7 cellular contexts compared by ENCODE assay signal in the genomic region with DNA sequence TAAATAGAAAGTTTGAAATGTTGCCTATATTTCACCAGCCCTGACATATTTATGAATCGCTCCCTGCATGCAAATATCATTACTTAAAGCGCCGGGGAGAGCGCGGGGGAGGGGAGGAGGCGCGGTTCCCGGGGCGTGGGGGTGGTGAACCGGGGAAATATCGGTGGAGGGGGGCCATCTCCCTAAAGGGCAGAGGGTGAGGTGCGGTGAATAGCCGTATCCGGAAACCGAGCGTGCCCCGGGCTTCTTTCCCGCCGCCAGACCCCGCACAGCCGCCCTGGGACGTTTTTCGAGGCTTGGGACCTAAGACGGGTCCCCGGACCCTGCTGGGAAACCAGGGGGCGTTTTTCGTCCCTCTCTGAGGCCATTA. TPM values are rescaled to one million over a fixed set of nuclear protein-coding genes. Genes with fewer than 3 reads are reported as not detected.
DNase-seq lines count a peak whose midpoint lies in the region; ATAC-seq and TF ChIP-seq lines count a peak whose summit lies in the region.

No MANE protein-coding gene starts in this region.

- H3K4me3 ChIP-seq in HCT116 (replicated peaks in 1 of 2; ENCODE audit: low read depth in 1 of 2, low read length in 2 of 2): peak overlapping the region; percentile 76 to 79
- peak overlapping the region; percentile 5; the same call in 1 of the 2 replicates for H3K4me3 ChIP-seq in iPS DF 6.9 (ENCODE audit: low read length)
- H3K4me3 ChIP-seq in spleen: peak overlapping the region; percentile 29 to 80 (median 64)

- TF ChIP-seq CTCF in HCT116 (IDR thresholded peaks at IDR 0.05 in 2 of 3, conservative IDR thresholded peaks at IDR 0.05 in 1 of 3; ENCODE audit: borderline replicate concordance in 1 of 3, insufficient read depth in 1 of 3, low read depth in 2 of 3, low read length in 2 of 3): no peak
- no peak for TF ChIP-seq CTCF in activated B cell treated with CpG ODN at 0.5 μM for 24 hours (IDR thresholded peaks at IDR 0.05)
- TF ChIP-seq CTCF in spleen (IDR thresholded peaks at IDR 0.05 in 8 of 11, conservative IDR thresholded peaks at IDR 0.05 in 3 of 11): no peak

- H3K9me3 ChIP-seq in HCT116 (ENCODE audit: control insufficient read depth in 1 of 2, insufficient read depth in 1 of 2, low read depth in 1 of 2, low read length in 2 of 2) (no peaks in the 10 kb centered on the region), iPS DF 6.9 (ENCODE audit: control insufficient read depth, insufficient read depth, low read length) (no peaks in the 10 kb centered on the region), spleen (no peaks in the 10 kb centered on the region)

- H3K27me3 Mint-ChIP-seq in activated B cell treated with CpG ODN at 0.5 μM for 24 hours: peaks cover 60% of the 10 kb centered on the region

- BruUV-seq in HCT116 (replicated peaks; lab: Mats Ljungman, UMichigan): no TSS peak

- intact Hi-C loops in HCT116 (cut with micrococcal nuclease) (no loop called here), activated B cell treated with CpG ODN at 0.5 μM for 24 hours (cut with micrococcal nuclease) (no loop called here), spleen (cut with DNase I; ENCODE audit: low total_unique reads) (loop anchor here (10.0 kb wide), 2 partner anchors 896 to 1576 kb away; no protein-coding TSS in a partner anchor)

- POLR2A ChIA-PET in HCT116 (lab: Charles Lee) (no interaction called here), activated B cell treated with CpG ODN at 0.5 μM for 24 hours (lab: Charles Lee) (no interaction called here)

- peaks cover 28% of the 10 kb centered on the region for H3K4me1 Mint-ChIP-seq in activated B cell treated with CpG ODN at 0.5 μM for 24 hours

- H3K79me2 ChIP-seq in HCT116 (ENCODE audit: insufficient read depth, low read length): peaks cover 12% of the 10 kb centered on the region; the same call in 1 of the 2 replicates

- DNase-seq in HCT116 (ENCODE audit: low read depth, low spot score): no peak
- no peak for DNase-seq in activated B cell treated with CpG ODN at 0.5 μM for 24 hours
- no peak for DNase-seq in iPS DF 6.9 (ENCODE audit: low read depth, low spot score)
- DNase-seq in spleen: no peak
- no peak for DNase-seq in HuH-7 (ENCODE audit: low spot score)
- DNase-seq in NCI-H1105 treated with DMSO at 0.1 percent for 48 hours (lab: John Stamatoyannopoulos, UW): no peak

- H2AFZ ChIP-seq in HCT116 (ENCODE audit: low read depth, low read length, poor library complexity, severe bottlenecking): no peak overlapping the region

- H3K27me3 ChIP-seq in HCT116 (ENCODE audit: insufficient read depth, low read length) (no peaks in the 10 kb centered on the region), iPS DF 6.9 (ENCODE audit: control insufficient read depth, insufficient read depth, low read length) (peaks cover 85% of the 10 kb centered on the region), spleen (replicated peaks in 1 of 7) (peaks cover 0 to 79% (median 56%) of the 10 kb centered on the region in 7 donors)

- peak overlapping the region; percentile 94; the same call in 1 of the 2 replicates for H3K27ac ChIP-seq in HCT116 (ENCODE audit: low read depth, low read length)
- no peak overlapping the region for H3K27ac ChIP-seq in iPS DF 6.9 (ENCODE audit: low read length)
- peak overlapping the region in 7 of 8 donors; percentile 75 to 83 (median 80) for H3K27ac ChIP-seq in spleen

- peaks cover 18 to 44% of the 10 kb centered on the region in 2 experiments; a peak in 3 of 4 replicates for H3K4me1 ChIP-seq in HCT116 (ENCODE audit: control insufficient read depth in 1 of 2, insufficient read depth in 2 of 2, low read length in 2 of 2)
- H3K4me1 ChIP-seq in iPS DF 6.9 (ENCODE audit: control insufficient read depth, insufficient read depth, low read length): peaks cover 14% of the 10 kb centered on the region
- H3K4me1 ChIP-seq in spleen: peaks cover 12 to 58% (median 44%) of the 10 kb centered on the region in 6 donors

- H3K4me2 ChIP-seq in HCT116 (ENCODE audit: low read length): peak overlapping the region; percentile 91

- no peak overlapping the region for H3K27ac Mint-ChIP-seq in activated B cell treated with CpG ODN at 0.5 μM for 24 hours

- no CpG with 5 or more reads among the region's 27 CpGs for WGBS in iPS DF 6.9 (ENCODE audit: insufficient coverage, insufficient read length)
- 1 to 6% (median 1%) methylated on average over 27 of the region's 27 CpGs for WGBS in spleen, 5 donors

- ATAC-seq in HCT116: no peak
- no peak for ATAC-seq in activated B cell treated with CpG ODN at 0.5 μM for 24 hours (ENCODE audit: low read depth)
- no peak for ATAC-seq in HG03354 (IDR thresholded peaks at IDR 0.05; ENCODE audit: poor library complexity, severe bottlenecking, unreplicated experiment)

- TF ChIP-seq POLR2A in HCT116 (IDR thresholded peaks at IDR 0.05; ENCODE audit: borderline replicate concordance, extremely low read depth, insufficient read depth, insufficient read length) (no peak), spleen (IDR thresholded peaks at IDR 0.05) (no peak)

- no peaks in the 10 kb centered on the region for H3K9me2 ChIP-seq in HCT116 (ENCODE audit: insufficient read depth)

- H3K9me3 Mint-ChIP-seq in activated B cell treated with CpG ODN at 0.5 μM for 24 hours: no peaks in the 10 kb centered on the region

- RAD21 ChIA-PET in HCT116 (lab: Charles Lee; ENCODE audit: low non-redundant PET in 1 of 2, low total read pairs in 2 of 2, uncharacterized antibody in 2 of 2, unreplicated experiment in 2 of 2): no interaction called here

- no peak for TF ChIP-seq RAD21 in HCT116 (IDR thresholded peaks at IDR 0.05; ENCODE audit: low read depth)

- no peaks in the 10 kb centered on the region for H4K20me1 ChIP-seq in HCT116 (ENCODE audit: insufficient read depth)

- H3K4me3 Mint-ChIP-seq in activated B cell treated with CpG ODN at 0.5 μM for 24 hours: peak overlapping the region; percentile 71

- peak overlapping the region; percentile 78 for H3K9ac ChIP-seq in HCT116 (ENCODE audit: low read length)

- no peaks in the 10 kb centered on the region for H3K36me3 ChIP-seq in HCT116 (ENCODE audit: control insufficient read depth in 1 of 2, insufficient read depth in 2 of 2, low read length in 2 of 2)
- no peaks in the 10 kb centered on the region for H3K36me3 ChIP-seq in iPS DF 6.9 (ENCODE audit: control insufficient read depth, insufficient read depth, low read length)
- no peaks in the 10 kb centered on the region for H3K36me3 ChIP-seq in spleen

- CTCF ChIA-PET in HCT116 (lab: Charles Lee): no interaction called here
- CTCF ChIA-PET in activated B cell treated with CpG ODN at 0.5 μM for 24 hours (lab: Charles Lee): no interaction called here

- H3K36me3 Mint-ChIP-seq in activated B cell treated with CpG ODN at 0.5 μM for 24 hours (ENCODE audit: low read depth): no peaks in the 10 kb centered on the region

TF ChIP-seq in HCT116, 20 proteins besides CTCF, POLR2A, EP300 and RAD21 (continues in another document):
- no peak for TF ChIP-seq ELF1 (IDR thresholded peaks at IDR 0.05; ENCODE audit: borderline replicate concordance, low read depth)
- no peak for TF ChIP-seq EGR1 (IDR thresholded peaks at IDR 0.05; ENCODE audit: low read depth)
- no peak for TF ChIP-seq EZH2 (IDR thresholded peaks at IDR 0.05)
- no peak for TF ChIP-seq TCF7L2 (IDR thresholded peaks at IDR 0.05; ENCODE audit: borderline replicate concordance, extremely low read depth, insufficient read depth, insufficient read length)
- TF ChIP-seq, protein P1, sequence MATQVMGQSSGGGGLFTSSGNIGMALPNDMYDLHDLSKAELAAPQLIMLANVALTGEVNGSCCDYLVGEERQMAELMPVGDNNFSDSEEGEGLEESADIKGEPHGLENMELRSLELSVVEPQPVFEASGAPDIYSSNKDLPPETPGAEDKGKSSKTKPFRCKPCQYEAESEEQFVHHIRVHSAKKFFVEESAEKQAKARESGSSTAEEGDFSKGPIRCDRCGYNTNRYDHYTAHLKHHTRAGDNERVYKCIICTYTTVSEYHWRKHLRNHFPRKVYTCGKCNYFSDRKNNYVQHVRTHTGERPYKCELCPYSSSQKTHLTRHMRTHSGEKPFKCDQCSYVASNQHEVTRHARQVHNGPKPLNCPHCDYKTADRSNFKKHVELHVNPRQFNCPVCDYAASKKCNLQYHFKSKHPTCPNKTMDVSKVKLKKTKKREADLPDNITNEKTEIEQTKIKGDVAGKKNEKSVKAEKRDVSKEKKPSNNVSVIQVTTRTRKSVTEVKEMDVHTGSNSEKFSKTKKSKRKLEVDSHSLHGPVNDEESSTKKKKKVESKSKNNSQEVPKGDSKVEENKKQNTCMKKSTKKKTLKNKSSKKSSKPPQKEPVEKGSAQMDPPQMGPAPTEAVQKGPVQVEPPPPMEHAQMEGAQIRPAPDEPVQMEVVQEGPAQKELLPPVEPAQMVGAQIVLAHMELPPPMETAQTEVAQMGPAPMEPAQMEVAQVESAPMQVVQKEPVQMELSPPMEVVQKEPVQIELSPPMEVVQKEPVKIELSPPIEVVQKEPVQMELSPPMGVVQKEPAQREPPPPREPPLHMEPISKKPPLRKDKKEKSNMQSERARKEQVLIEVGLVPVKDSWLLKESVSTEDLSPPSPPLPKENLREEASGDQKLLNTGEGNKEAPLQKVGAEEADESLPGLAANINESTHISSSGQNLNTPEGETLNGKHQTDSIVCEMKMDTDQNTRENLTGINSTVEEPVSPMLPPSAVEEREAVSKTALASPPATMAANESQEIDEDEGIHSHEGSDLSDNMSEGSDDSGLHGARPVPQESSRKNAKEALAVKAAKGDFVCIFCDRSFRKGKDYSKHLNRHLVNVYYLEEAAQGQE (IDR thresholded peaks at IDR 0.05; ENCODE audit: low read depth): no peak
- no peak for TF ChIP-seq FOSL1 (IDR thresholded peaks at IDR 0.05; ENCODE audit: low read depth)
- TF ChIP-seq CEBPB (IDR thresholded peaks at IDR 0.05; ENCODE audit: low read depth): no peak
- TF ChIP-seq JUND (IDR thresholded peaks at IDR 0.05): no peak
- TF ChIP-seq, protein P2, sequence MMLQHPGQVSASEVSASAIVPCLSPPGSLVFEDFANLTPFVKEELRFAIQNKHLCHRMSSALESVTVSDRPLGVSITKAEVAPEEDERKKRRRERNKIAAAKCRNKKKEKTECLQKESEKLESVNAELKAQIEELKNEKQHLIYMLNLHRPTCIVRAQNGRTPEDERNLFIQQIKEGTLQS (IDR thresholded peaks at IDR 0.05): no peak
- no peak for TF ChIP-seq ZFX (IDR thresholded peaks at IDR 0.05)
- TF ChIP-seq SP1 (IDR thresholded peaks at IDR 0.05; ENCODE audit: low read depth): no peak

RNA-seq across cellular contexts. Expression of a gene that starts 6.9 kb away (rescaled TPM):
- 30.4 TPM for total RNA-seq in HCT116 (2021; ENCODE audit: unreplicated experiment)
- 18.7 and 21.4 TPM in 2 replicates for polyA plus RNA-seq in HCT116 (2012)
- total RNA-seq in activated B cell treated with CpG ODN at 0.5 μM for 24 hours: not detected in 2 replicates
- 10 to 100 TPM in 5 of 7 donors, 1 to 10 TPM in 2; 7.8 to 25.6 (median 10.6) TPM for total RNA-seq in spleen
- polyA plus RNA-seq in spleen: 1 to 10 TPM; 3.2 to 5.6 (median 3.4) TPM

RNA-seq across cellular contexts. Expression of a gene that starts 22.9 kb away (rescaled TPM):
- 4.8 TPM for total RNA-seq in HCT116 (2021; ENCODE audit: unreplicated experiment)
- polyA plus RNA-seq in HCT116 (2012): 4.3 and 4.8 TPM in 2 replicates
- not detected in 2 replicates for total RNA-seq in activated B cell treated with CpG ODN at 0.5 μM for 24 hours
- 10 to 100 TPM; 24.0 to 46.6 (median 34.5) TPM for total RNA-seq in spleen
- 10 to 100 TPM in 2 of 3 donors, 1 to 10 TPM in 1; 7.3 to 11.6 (median 10.4) TPM for polyA plus RNA-seq in spleen

Comparison
In these comparisons a context has a peak if more than half of its experiments do, and no peak if none do; other contexts are left out.
1. H3K4me3 ChIP-seq: peak in every context shown above with its lines; median percentile 78 in HCT116; 64 in spleen; 5 in iPS DF 6.9.